Comparison of ENCODE assay signal across 1 cellular context in genomic region chr17:4573682-4574081, GRCh38.
A peak's percentile ranks its signal among the peaks of the same experiment; 100 is the strongest.
TF ChIP-seq lines count a peak whose summit lies in the region.

No MANE protein-coding gene starts in this region.

TF ChIP-seq in HepG2, 621 proteins besides CTCF, POLR2A, EP300 and RAD21 (continued from another document):
- TF ChIP-seq ZNF687 (CRISPR knock-in tag; IDR thresholded peaks at IDR 0.05) = peak; percentile 45; the same call in 1 of the 2 replicates
- TF ChIP-seq ZNF770 (CRISPR knock-in tag; IDR thresholded peaks at IDR 0.05) = 0 out of 2 replicates have a peak, but pooled peaks have one; percentile 1
- 0 out of 2 replicates have a peak, but pooled peaks have one; percentile 33 for TF ChIP-seq NRL (CRISPR knock-in tag; IDR thresholded peaks at IDR 0.05; ENCODE audit: borderline replicate concordance)
- TF ChIP-seq ZNF275 (CRISPR knock-in tag; IDR thresholded peaks at IDR 0.05; ENCODE audit: borderline replicate concordance) = no peak
- peak; percentile 45; the same call in 1 of the 2 replicates for TF ChIP-seq BHLHE40 (IDR thresholded peaks at IDR 0.05; ENCODE audit: low read length)
- TF ChIP-seq HNRNPL (IDR thresholded peaks at IDR 0.05; ENCODE audit: low read depth, low read length) = 0 out of 2 replicates have a peak, but pooled peaks have one; percentile 41
